Comparison of ENCODE assay signal across 9 cellular contexts in genomic region chr16:11232852-11233726, GRCh38. TPM values are rescaled to one million over a fixed set of nuclear protein-coding genes. Genes with fewer than 3 reads are reported as not detected.
DNase-seq lines count a peak whose midpoint lies in the region; ATAC-seq and TF ChIP-seq lines count a peak whose summit lies in the region.
"Had no signal": no experiment of that assay in that cellular context is flagged by ENCODE, and none has a peak within 500 bp of the region (broad histone marks: within the 10 kb centered on the region; RNA-seq: fewer than 3 reads in every experiment).

No MANE protein-coding gene starts in this region.

- H3K27ac Mint-ChIP-seq in natural killer cell = peak overlapping the region; percentile 84 to 92
- H3K27ac Mint-ChIP-seq in progenitor cell of endocrine pancreas = no peak overlapping the region

- TF ChIP-seq CTCF in DOHH2 (IDR thresholded peaks at IDR 0.05; ENCODE audit: low read depth, low read length, poor library complexity, severe bottlenecking) (no peak), natural killer cell (IDR thresholded peaks at IDR 0.05) (no peak), WERI-Rb-1 (IDR thresholded peaks at IDR 0.05; ENCODE audit: low read depth, low read length) (no peak), progenitor cell of endocrine pancreas (IDR thresholded peaks at IDR 0.05; ENCODE audit: unreplicated experiment) (no peak)

- H3K27ac ChIP-seq in DOHH2 (ENCODE audit: low read depth, low read length) = no peak overlapping the region
- H3K27ac ChIP-seq in WERI-Rb-1 = no peak overlapping the region

- no peaks in the 10 kb centered on the region for H3K9me2 ChIP-seq in DOHH2 (replicated peaks; ENCODE audit: control insufficient read depth, low read length)

- H3K36me3 ChIP-seq in DOHH2 (ENCODE audit: control insufficient read depth, low read length) = no peaks in the 10 kb centered on the region
- no peaks in the 10 kb centered on the region for H3K36me3 ChIP-seq in WERI-Rb-1

- H3K4me3 ChIP-seq in DOHH2 (ENCODE audit: low read length) (no peak overlapping the region), WERI-Rb-1 (ENCODE audit: low read depth, low read length) (no peak overlapping the region)

- H3K4me3 Mint-ChIP-seq in natural killer cell (peak overlapping the region; percentile 74), progenitor cell of endocrine pancreas (ENCODE audit: low read depth) (no peak overlapping the region)

- H3K27me3 Mint-ChIP-seq in natural killer cell (ENCODE audit: low read depth in 2 of 2) = no peaks in the 10 kb centered on the region
- peaks cover 8% of the 10 kb centered on the region for H3K27me3 Mint-ChIP-seq in progenitor cell of endocrine pancreas

- H3K79me2 ChIP-seq in DOHH2 (ENCODE audit: control insufficient read depth, low read length) = no peaks in the 10 kb centered on the region

- H3K9me3 ChIP-seq in DOHH2 (ENCODE audit: control insufficient read depth, insufficient read depth, low read length) (no peaks in the 10 kb centered on the region), WERI-Rb-1 (ENCODE audit: severe bottlenecking) (no peaks in the 10 kb centered on the region)

- peaks cover 56 to 59% of the 10 kb centered on the region in 2 donors for H3K4me1 Mint-ChIP-seq in natural killer cell
- no peaks in the 10 kb centered on the region for H3K4me1 Mint-ChIP-seq in progenitor cell of endocrine pancreas (ENCODE audit: low read depth)

- H4K20me1 ChIP-seq in DOHH2 (ENCODE audit: control insufficient read depth, insufficient read depth, low read depth, low read length) = no peaks in the 10 kb centered on the region

- no peaks in the 10 kb centered on the region for H3F3A ChIP-seq in DOHH2 (ENCODE audit: control insufficient read depth, insufficient read depth)

- peak overlapping the region; percentile 35; the same call in 1 of the 2 replicates for H3K4me2 ChIP-seq in DOHH2 (ENCODE audit: low read length)

- intact Hi-C loops in natural killer cell (cut with micrococcal nuclease) = loop anchor here (1.0 to 10.0 kb wide), 2 partner anchors 8 to 358 kb away; partner anchors contain the start of gene CIITA

- H3K36me3 Mint-ChIP-seq in natural killer cell (no peaks in the 10 kb centered on the region), progenitor cell of endocrine pancreas (ENCODE audit: insufficient read depth) (no peaks in the 10 kb centered on the region)

- ATAC-seq in GM21825 (IDR thresholded peaks at IDR 0.05; ENCODE audit: unreplicated experiment) (peak; percentile 54), natural killer cell (peak; percentile 70 to 85 (median 79))

- H3K27me3 ChIP-seq in DOHH2 (ENCODE audit: control insufficient read depth, low read length) (peaks cover 38% of the 10 kb centered on the region), WERI-Rb-1 (ENCODE audit: insufficient read depth, low read depth, severe bottlenecking) (no peaks in the 10 kb centered on the region)

- peak; percentile 68 for DNase-seq in T follicular helper cell (ENCODE audit: low read depth)
- peak; percentile 79 for DNase-seq in activated naive CD4-positive, alpha-beta T cell treated with anti-CD3 and anti-CD28 coated beads, Interleukin-2, amount 50 U/mL, for 16 hours
- DNase-seq in natural killer cell = peak; percentile 65
- DNase-seq in WERI-Rb-1 = no peak
- DNase-seq in NCI-H2029 (lab: John Stamatoyannopoulos, UW) = no peak
- no peak for DNase-seq in progenitor cell of endocrine pancreas (ENCODE audit: low spot score, unreplicated experiment)

- H3K9me3 Mint-ChIP-seq in natural killer cell (no peaks in the 10 kb centered on the region), progenitor cell of endocrine pancreas (ENCODE audit: low read depth) (no peaks in the 10 kb centered on the region)

- peaks cover 17% of the 10 kb centered on the region for H3K4me1 ChIP-seq in DOHH2 (ENCODE audit: control insufficient read depth, low read length)

RNA-seq across cellular contexts. Expression of gene SOCS1, which starts 22.9 kb away (rescaled TPM):
- total RNA-seq in natural killer cell (10 to 100 TPM; 21.7 to 74.7 (median 27.2) TPM), progenitor cell of endocrine pancreas (6.6 and 6.8 TPM in 2 replicates)

RNA-seq across cellular contexts. Expression of gene TNP2, which starts 36.0 kb away (rescaled TPM):
- total RNA-seq in natural killer cell (not detected), progenitor cell of endocrine pancreas (not detected in 2 replicates)
- total RNA-seq: bronchial epithelial cell had no signal

RNA-seq across cellular contexts. Expression of gene PRM3, which starts 40.3 kb away (rescaled TPM):
- total RNA-seq in natural killer cell (not detected), progenitor cell of endocrine pancreas (not detected in 2 replicates)
- total RNA-seq: bronchial epithelial cell had no signal

RNA-seq across cellular contexts. Expression of gene PRM2, which starts 43.2 kb away (rescaled TPM):
- total RNA-seq in natural killer cell = not detected
- total RNA-seq in progenitor cell of endocrine pancreas = not detected in 2 replicates
- total RNA-seq: bronchial epithelial cell had no signal

RNA-seq across cellular contexts. Expression of gene PRM1, which starts 48.0 kb away (rescaled TPM):
- total RNA-seq in natural killer cell = not detected
- total RNA-seq in progenitor cell of endocrine pancreas = not detected in 2 replicates
- total RNA-seq: bronchial epithelial cell had no signal

Comparison
In these comparisons a context has a peak if more than half of its experiments do, and no peak if none do; other contexts are left out.
1. DNase-seq: peak in T follicular helper cell (single experiment), activated naive CD4-positive, alpha-beta T cell treated with anti-CD3 and anti-CD28 coated beads, Interleukin-2, amount 50 U/mL, for 16 hours (single experiment) and natural killer cell (single experiment); none in WERI-Rb-1 (single experiment), NCI-H2029 (single experiment) and progenitor cell of endocrine pancreas (single experiment).